In the genomic region with DNA sequence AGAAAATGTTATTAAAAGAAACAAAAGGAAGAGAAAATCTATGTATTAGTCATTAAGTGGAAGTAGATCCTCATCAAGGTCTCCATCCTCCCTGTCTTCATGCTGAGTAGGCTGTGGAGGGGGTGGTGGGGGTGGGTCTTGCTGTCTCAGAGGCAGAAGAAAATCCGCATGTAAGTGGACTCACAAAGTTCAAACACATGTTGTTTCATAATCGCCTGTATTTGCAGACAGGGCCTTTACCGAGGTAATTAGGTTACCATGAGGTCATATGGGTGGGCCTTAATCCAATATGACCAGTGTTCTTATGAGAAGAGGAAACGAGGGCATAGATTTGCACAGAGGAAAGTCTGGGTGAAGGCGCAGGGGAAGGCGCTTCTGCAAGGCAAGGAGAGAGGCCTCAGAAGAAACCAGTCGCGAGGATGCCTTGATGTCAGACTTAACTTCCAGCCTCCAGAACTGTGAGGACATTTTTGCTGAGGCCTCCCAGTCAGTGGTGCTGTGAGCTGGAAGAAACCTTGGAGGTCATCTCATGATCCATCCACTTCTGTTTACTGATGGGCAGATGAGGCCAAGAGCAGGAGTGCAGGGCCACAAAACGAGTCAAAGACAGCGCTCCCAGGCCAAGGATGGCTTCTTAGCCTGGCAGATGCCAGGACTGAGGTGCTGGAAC, we compare ENCODE assay signal across 1 cellular context.
TF ChIP-seq lines count a peak whose summit lies in the region.

No MANE protein-coding gene starts in this region.

TF ChIP-seq in HepG2, 621 proteins besides CTCF, POLR2A, EP300 and RAD21 (continued from another document):
- TF ChIP-seq, protein P1, sequence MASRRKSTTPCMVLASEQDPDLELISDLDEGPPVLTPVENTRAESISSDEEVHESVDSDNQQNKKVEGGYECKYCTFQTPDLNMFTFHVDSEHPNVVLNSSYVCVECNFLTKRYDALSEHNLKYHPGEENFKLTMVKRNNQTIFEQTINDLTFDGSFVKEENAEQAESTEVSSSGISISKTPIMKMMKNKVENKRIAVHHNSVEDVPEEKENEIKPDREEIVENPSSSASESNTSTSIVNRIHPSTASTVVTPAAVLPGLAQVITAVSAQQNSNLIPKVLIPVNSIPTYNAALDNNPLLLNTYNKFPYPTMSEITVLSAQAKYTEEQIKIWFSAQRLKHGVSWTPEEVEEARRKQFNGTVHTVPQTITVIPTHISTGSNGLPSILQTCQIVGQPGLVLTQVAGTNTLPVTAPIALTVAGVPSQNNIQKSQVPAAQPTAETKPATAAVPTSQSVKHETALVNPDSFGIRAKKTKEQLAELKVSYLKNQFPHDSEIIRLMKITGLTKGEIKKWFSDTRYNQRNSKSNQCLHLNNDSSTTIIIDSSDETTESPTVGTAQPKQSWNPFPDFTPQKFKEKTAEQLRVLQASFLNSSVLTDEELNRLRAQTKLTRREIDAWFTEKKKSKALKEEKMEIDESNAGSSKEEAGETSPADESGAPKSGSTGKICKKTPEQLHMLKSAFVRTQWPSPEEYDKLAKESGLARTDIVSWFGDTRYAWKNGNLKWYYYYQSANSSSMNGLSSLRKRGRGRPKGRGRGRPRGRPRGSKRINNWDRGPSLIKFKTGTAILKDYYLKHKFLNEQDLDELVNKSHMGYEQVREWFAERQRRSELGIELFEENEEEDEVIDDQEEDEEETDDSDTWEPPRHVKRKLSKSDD (CRISPR knock-in tag; IDR thresholded peaks at IDR 0.05; ENCODE audit: low read depth): no peak
- TF ChIP-seq NCOA1 (CRISPR knock-in tag; IDR thresholded peaks at IDR 0.05): no peak
- TF ChIP-seq, protein P2, sequence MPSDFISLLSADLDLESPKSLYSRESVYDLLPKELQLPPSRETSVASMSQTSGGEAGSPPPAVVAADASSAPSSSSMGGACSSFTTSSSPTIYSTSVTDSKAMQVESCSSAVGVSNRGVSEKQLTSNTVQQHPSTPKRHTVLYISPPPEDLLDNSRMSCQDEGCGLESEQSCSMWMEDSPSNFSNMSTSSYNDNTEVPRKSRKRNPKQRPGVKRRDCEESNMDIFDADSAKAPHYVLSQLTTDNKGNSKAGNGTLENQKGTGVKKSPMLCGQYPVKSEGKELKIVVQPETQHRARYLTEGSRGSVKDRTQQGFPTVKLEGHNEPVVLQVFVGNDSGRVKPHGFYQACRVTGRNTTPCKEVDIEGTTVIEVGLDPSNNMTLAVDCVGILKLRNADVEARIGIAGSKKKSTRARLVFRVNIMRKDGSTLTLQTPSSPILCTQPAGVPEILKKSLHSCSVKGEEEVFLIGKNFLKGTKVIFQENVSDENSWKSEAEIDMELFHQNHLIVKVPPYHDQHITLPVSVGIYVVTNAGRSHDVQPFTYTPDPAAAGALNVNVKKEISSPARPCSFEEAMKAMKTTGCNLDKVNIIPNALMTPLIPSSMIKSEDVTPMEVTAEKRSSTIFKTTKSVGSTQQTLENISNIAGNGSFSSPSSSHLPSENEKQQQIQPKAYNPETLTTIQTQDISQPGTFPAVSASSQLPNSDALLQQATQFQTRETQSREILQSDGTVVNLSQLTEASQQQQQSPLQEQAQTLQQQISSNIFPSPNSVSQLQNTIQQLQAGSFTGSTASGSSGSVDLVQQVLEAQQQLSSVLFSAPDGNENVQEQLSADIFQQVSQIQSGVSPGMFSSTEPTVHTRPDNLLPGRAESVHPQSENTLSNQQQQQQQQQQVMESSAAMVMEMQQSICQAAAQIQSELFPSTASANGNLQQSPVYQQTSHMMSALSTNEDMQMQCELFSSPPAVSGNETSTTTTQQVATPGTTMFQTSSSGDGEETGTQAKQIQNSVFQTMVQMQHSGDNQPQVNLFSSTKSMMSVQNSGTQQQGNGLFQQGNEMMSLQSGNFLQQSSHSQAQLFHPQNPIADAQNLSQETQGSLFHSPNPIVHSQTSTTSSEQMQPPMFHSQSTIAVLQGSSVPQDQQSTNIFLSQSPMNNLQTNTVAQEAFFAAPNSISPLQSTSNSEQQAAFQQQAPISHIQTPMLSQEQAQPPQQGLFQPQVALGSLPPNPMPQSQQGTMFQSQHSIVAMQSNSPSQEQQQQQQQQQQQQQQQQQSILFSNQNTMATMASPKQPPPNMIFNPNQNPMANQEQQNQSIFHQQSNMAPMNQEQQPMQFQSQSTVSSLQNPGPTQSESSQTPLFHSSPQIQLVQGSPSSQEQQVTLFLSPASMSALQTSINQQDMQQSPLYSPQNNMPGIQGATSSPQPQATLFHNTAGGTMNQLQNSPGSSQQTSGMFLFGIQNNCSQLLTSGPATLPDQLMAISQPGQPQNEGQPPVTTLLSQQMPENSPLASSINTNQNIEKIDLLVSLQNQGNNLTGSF (CRISPR knock-in tag; IDR thresholded peaks at IDR 0.05): no peak
